In genomic region chr9:33860200-33860871, GRCh38 we compare ENCODE assay signal across 11 cellular contexts. TPM values are rescaled to one million over a fixed set of nuclear protein-coding genes. Genes with fewer than 3 reads are reported as not detected.
DNase-seq lines count a peak whose midpoint lies in the region; ATAC-seq and TF ChIP-seq lines count a peak whose summit lies in the region.
"Had no signal": no experiment of that assay in that cellular context is flagged by ENCODE, and none has a peak within 500 bp of the region (broad histone marks: within the 10 kb centered on the region; RNA-seq: fewer than 3 reads in every experiment).

No MANE protein-coding gene starts in this region.

- H3K27ac Mint-ChIP-seq in Caco-2 (ENCODE audit: unreplicated experiment) = peak overlapping the region; percentile 64
- peak overlapping the region; percentile 10 for H3K27ac Mint-ChIP-seq in HFFc6
- peak overlapping the region; percentile 96 for H3K27ac Mint-ChIP-seq in chondrocyte (ENCODE audit: unreplicated experiment)
- peak overlapping the region; percentile 96 for H3K27ac Mint-ChIP-seq in nephron progenitor cell

- POLR2A ChIA-PET in Caco-2 (lab: Charles Lee) = no interaction called here

- H3K4me3 ChIP-seq in Caco-2 (ENCODE audit: low read depth, low read length) = no peak overlapping the region
- H3K4me3 ChIP-seq: coronary artery had no signal

- no peaks in the 10 kb centered on the region for H3K27me3 ChIP-seq in Caco-2 (replicated peaks; ENCODE audit: control insufficient read depth, insufficient read depth, low read length)

- H3K4me3 Mint-ChIP-seq in Caco-2 (ENCODE audit: unreplicated experiment) (no peak overlapping the region), HFFc6 (no peak overlapping the region), chondrocyte (ENCODE audit: unreplicated experiment) (no peak overlapping the region), nephron progenitor cell (no peak overlapping the region)

- H3K9me3 Mint-ChIP-seq in Caco-2 (ENCODE audit: unreplicated experiment) = no peaks in the 10 kb centered on the region
- no peaks in the 10 kb centered on the region for H3K9me3 Mint-ChIP-seq in HFFc6
- H3K9me3 Mint-ChIP-seq in chondrocyte (ENCODE audit: low read depth) = no peaks in the 10 kb centered on the region
- peaks cover 18% of the 10 kb centered on the region for H3K9me3 Mint-ChIP-seq in nephron progenitor cell

- peaks cover 20% of the 10 kb centered on the region for H3K36me3 Mint-ChIP-seq in Caco-2 (ENCODE audit: insufficient read depth, unreplicated experiment)
- H3K36me3 Mint-ChIP-seq in HFFc6 (ENCODE audit: low read depth) = no peaks in the 10 kb centered on the region; the same call in 1 of the 2 replicates
- H3K36me3 Mint-ChIP-seq in chondrocyte (ENCODE audit: low read depth) = peaks cover 2% of the 10 kb centered on the region
- H3K36me3 Mint-ChIP-seq in nephron progenitor cell (ENCODE audit: low read depth) = peaks cover 71% of the 10 kb centered on the region

- CTCF ChIA-PET in Caco-2 (lab: Charles Lee) = no interaction called here

- ATAC-seq in HG03354 (IDR thresholded peaks at IDR 0.05; ENCODE audit: poor library complexity, severe bottlenecking, unreplicated experiment) = no peak
- ATAC-seq: Right ventricle myocardium inferior had no signal

- H3K4me1 Mint-ChIP-seq in Caco-2 (ENCODE audit: low read depth, unreplicated experiment) (peaks cover 26% of the 10 kb centered on the region), HFFc6 (ENCODE audit: low read depth) (peaks cover 52% of the 10 kb centered on the region), chondrocyte (ENCODE audit: low read depth) (peaks cover 48% of the 10 kb centered on the region), nephron progenitor cell (no peaks in the 10 kb centered on the region)

- intact Hi-C loops in Caco-2 (cut with micrococcal nuclease; ENCODE audit: unreplicated experiment) = no loop called here

- DNase-seq in Caco-2 (no peak), HFFc6 (no peak), chondrocyte (ENCODE audit: low spot score) (no peak), nephron progenitor cell (no peak), NCI-H1048 (lab: John Stamatoyannopoulos, UW) (no peak), NCI-H2227 treated with DMSO at 0.1 percent for 48 hours (lab: John Stamatoyannopoulos, UW) (no peak)
- DNase-seq in activated effector memory CD4-positive, alpha-beta T cell treated with anti-CD3 and anti-CD28 coated beads, Interleukin-2, amount 50 U/mL, for 16 hours = no peak
- DNase-seq: activated effector memory CD4-positive, alpha-beta T cell treated with Interleukin-2 at 50 U/mL for 16 hours had no signal

- 0 out of 2 replicates have a peak, but pooled peaks cover 3% of the 10 kb centered on the region for H3K4me1 ChIP-seq in Caco-2

- H3K9me3 ChIP-seq in Caco-2 = no peaks in the 10 kb centered on the region

- no peaks in the 10 kb centered on the region for H3K27me3 Mint-ChIP-seq in Caco-2 (ENCODE audit: insufficient read depth, unreplicated experiment)
- no peaks in the 10 kb centered on the region for H3K27me3 Mint-ChIP-seq in HFFc6 (ENCODE audit: insufficient read depth)
- no peaks in the 10 kb centered on the region for H3K27me3 Mint-ChIP-seq in chondrocyte (ENCODE audit: low read depth)
- H3K27me3 Mint-ChIP-seq in nephron progenitor cell (ENCODE audit: low read depth, poor library complexity) = no peaks in the 10 kb centered on the region

- TF ChIP-seq CTCF in Caco-2 (IDR thresholded peaks at IDR 0.05; ENCODE audit: insufficient read depth in 1 of 2, low read depth in 1 of 2, low read length in 1 of 2, severe bottlenecking in 1 of 2, unreplicated experiment in 1 of 2) (peak in 1 of 2 experiments; percentile 6), HFFc6 (IDR thresholded peaks at IDR 0.05) (peak; percentile 48), chondrocyte (IDR thresholded peaks at IDR 0.05) (peak; percentile 30), nephron progenitor cell (IDR thresholded peaks at IDR 0.05) (peak; percentile 11)

- H3K36me3 ChIP-seq in Caco-2 (ENCODE audit: control insufficient read depth, insufficient read depth, low read length) = no peaks in the 10 kb centered on the region; the same call in 1 of the 2 replicates

- no TSS peak for BruUV-seq in Caco-2 (replicated peaks; lab: Mats Ljungman, UMichigan)

RNA-seq across cellular contexts. Expression of gene UBE2R2, which starts 43.4 kb away (rescaled TPM):
- 48.1 and 52.3 TPM in 2 replicates for total RNA-seq in Caco-2 (2022)
- total RNA-seq in HFFc6 (2021; fragmentation: NEBNext Ultra II Directional; extraction: Animal tissue kit (Norgen Biotek cat#: 25700)) = 10 to 100 TPM; 39.7 to 49.3 (median 46.6) TPM
- 39.1 to 51.2 TPM (median 48.8 TPM) in 3 replicates for total RNA-seq in chondrocyte

Comparison
In these comparisons a context has a peak if more than half of its experiments do, and no peak if none do; other contexts are left out.
1. H3K27ac Mint-ChIP-seq: peak in every context shown above with its lines; median percentile 96 in chondrocyte; 96 in nephron progenitor cell; 64 in Caco-2; 10 in HFFc6.